Comparison of ENCODE assay signal across 8 cellular contexts in genomic region chr16:24748242-24748641, GRCh38. TPM values are rescaled to one million over a fixed set of nuclear protein-coding genes. Genes with fewer than 3 reads are reported as not detected.
DNase-seq lines count a peak whose midpoint lies in the region; ATAC-seq and TF ChIP-seq lines count a peak whose summit lies in the region.

No MANE protein-coding gene starts in this region.

- intact Hi-C loops in IMR-90 (cut with micrococcal nuclease) (no loop called here), MCF 10A (cut with micrococcal nuclease) (loop anchor here (1.0 kb wide), 1 partner anchor 47 kb away; no protein-coding TSS in a partner anchor)

- H3K9me1 ChIP-seq in IMR-90 (ENCODE audit: insufficient read depth, low read length), result peaks cover 19% of the 10 kb centered on the region

- peaks cover 25 to 85% of the 10 kb centered on the region in 2 experiments for H3K79me1 ChIP-seq in IMR-90 (ENCODE audit: low read depth in 1 of 2, low read length in 2 of 2)

- CTCF ChIA-PET in IMR-90 (lab: Yijun Ruan, JAX) (interaction anchor here (0.6 to 1.7 kb wide), 3 partner anchors 9 to 168 kb away, joined by 3 to 4 read pairs (median 3); no protein-coding TSS in a partner anchor), MCF 10A (lab: Yijun Ruan, JAX) (interaction anchor here (0.5 to 1.6 kb wide), 5 partner anchors 9 to 66 kb away, joined by 3 to 4 read pairs (median 4); no protein-coding TSS in a partner anchor)

- peaks cover 92% of the 10 kb centered on the region for H4K20me1 ChIP-seq in IMR-90 (ENCODE audit: insufficient read depth, low read length)

- H3K4me3 ChIP-seq in IMR-90 (ENCODE audit: insufficient read depth, low read depth, low read length) (no peak overlapping the region), lung (no peak overlapping the region)

- H3K36me3 ChIP-seq in IMR-90 (ENCODE audit: control insufficient read depth, insufficient read depth, low read length) (peaks cover 3% of the 10 kb centered on the region; the same call in 1 of the 2 replicates), lung (ENCODE audit: control insufficient read depth in 2 of 2, insufficient read depth in 2 of 2, low read length in 2 of 2) (peaks cover 0 to 2% of the 10 kb centered on the region in 2 donors)

- TF ChIP-seq POLR2A in IMR-90 (IDR thresholded peaks at IDR 0.05; ENCODE audit: low read depth, low read length), result no peak

- dilution Hi-C loops in IMR-90 (cut with HindIII; ENCODE audit: low sequenced_read_pairs, unreplicated experiment), result no loop called here

- H3K27me3 ChIP-seq in IMR-90 (ENCODE audit: control insufficient read depth, insufficient read depth, low read length), result no peaks in the 10 kb centered on the region
- H3K27me3 ChIP-seq in lung (ENCODE audit: control insufficient read depth, insufficient read depth), result no peaks in the 10 kb centered on the region

- peaks cover 24% of the 10 kb centered on the region for H3K36me3 Mint-ChIP-seq in MCF 10A (ENCODE audit: insufficient read depth, unreplicated experiment)

- H3K27ac ChIP-seq in IMR-90 (ENCODE audit: insufficient read depth, low read length) (no peak overlapping the region), lung (ENCODE audit: low read depth in 1 of 2, low read length in 1 of 2) (peak overlapping the region in 1 of 2 donors; percentile 77)

- POLR2A ChIA-PET in IMR-90 (lab: Charles Lee; ENCODE audit: unreplicated experiment) (no interaction called here), MCF 10A (lab: Yijun Ruan, JAX) (interaction anchor here (0.5 to 2.1 kb wide), 13 partner anchors 8 to 175 kb away, joined by 3 to 19 read pairs (median 4); partner anchors contain the start of gene TNRC6A)

- no peak overlapping the region for H4K5ac ChIP-seq in IMR-90 (ENCODE audit: low read depth, low read length)

- H3K4me1 Mint-ChIP-seq in MCF 10A (ENCODE audit: insufficient read depth, unreplicated experiment), result peaks cover 57% of the 10 kb centered on the region

- H4K91ac ChIP-seq in IMR-90 (ENCODE audit: insufficient read depth, low read depth, low read length), result no peak overlapping the region

- no peak overlapping the region for H4K8ac ChIP-seq in IMR-90 (ENCODE audit: low read depth in 2 of 2, low read length in 2 of 2)

- peak overlapping the region; percentile 21 for H3K4me3 Mint-ChIP-seq in MCF 10A (ENCODE audit: unreplicated experiment)

- peak overlapping the region; percentile 96 for H3K27ac Mint-ChIP-seq in MCF 10A (ENCODE audit: low read depth, unreplicated experiment)

- H2AK5ac ChIP-seq in IMR-90 (ENCODE audit: low read depth, low read length), result no peak overlapping the region

- H3K9me3 ChIP-seq in IMR-90 (ENCODE audit: control insufficient read depth, insufficient read depth, low read length), result no peaks in the 10 kb centered on the region
- H3K9me3 ChIP-seq in lung (ENCODE audit: control insufficient read depth in 2 of 2, insufficient read depth in 1 of 2, low read length in 1 of 2), result no peaks in the 10 kb centered on the region

- TF ChIP-seq RAD21 in IMR-90 (IDR thresholded peaks at IDR 0.05; ENCODE audit: low read length), result peak; percentile 24; the same call in 1 of the 2 replicates

- H2AFZ ChIP-seq in IMR-90 (replicated peaks; ENCODE audit: low read length, poor library complexity), result no peak overlapping the region

- DNase-seq in AG08395 (ENCODE audit: low spot score) (peak; percentile 91), IMR-90 (peak; percentile 97), MCF 10A (ENCODE audit: unreplicated experiment) (peak; percentile 90), lung (ENCODE audit: low spot score) (peak; percentile 45), GM19238 (ENCODE audit: insufficient read length, low spot score) (no peak)
- no peak for DNase-seq in activated effector memory CD4-positive, alpha-beta T cell treated with anti-CD3 and anti-CD28 coated beads, Interleukin-2, amount 50 U/mL, for 16 hours

- H2BK20ac ChIP-seq in IMR-90 (ENCODE audit: low read depth, low read length), result no peak overlapping the region

- TF ChIP-seq CTCF in IMR-90 (conservative IDR thresholded peaks at IDR 0.05; ENCODE audit: low read depth, low read length) (no peak), MCF 10A (IDR thresholded peaks at IDR 0.05; ENCODE audit: unreplicated experiment) (no peak), lung (IDR thresholded peaks at IDR 0.05; ENCODE audit: control extremely low read depth, extremely low read depth) (no peak)

- no peak overlapping the region for H3K18ac ChIP-seq in IMR-90 (ENCODE audit: low read depth, low read length)

- H3K4me1 ChIP-seq in IMR-90 (ENCODE audit: control insufficient read depth, insufficient read depth, low read length) (peaks cover 21% of the 10 kb centered on the region), lung (ENCODE audit: control insufficient read depth in 2 of 2, insufficient read depth in 2 of 2, low read length in 2 of 2) (peaks cover 18 to 62% of the 10 kb centered on the region in 2 donors)

- H3K9ac ChIP-seq in IMR-90 (ENCODE audit: low read depth, low read length), result no peak overlapping the region

- peak overlapping the region; percentile 9 for H2BK5ac ChIP-seq in IMR-90 (ENCODE audit: low read depth, low read length, poor library complexity, severe bottlenecking)

- WGBS in IMR-90 (ENCODE audit: extremely low coverage in 2 of 2, insufficient read length in 1 of 2), 2 experiments, result no CpG with 5 or more reads among the region's 2 CpGs
- 28 to 41% methylated on average over 2 of the region's 2 CpGs for WGBS in lung, 2 donors

- H2BK15ac ChIP-seq in IMR-90 (ENCODE audit: low read depth, low read length), result no peak overlapping the region

- no peak overlapping the region for H3K23ac ChIP-seq in IMR-90 (ENCODE audit: low read depth, low read length)

- ATAC-seq in IMR-90 (ENCODE audit: low read depth), result peak; percentile 95
- ATAC-seq in lung (ENCODE audit: insufficient read depth, low FRiP score), result peak; percentile 90
- ATAC-seq in HG02885 (IDR thresholded peaks at IDR 0.05; ENCODE audit: poor library complexity, unreplicated experiment), result no peak
- ATAC-seq in HG03521 (IDR thresholded peaks at IDR 0.05; ENCODE audit: unreplicated experiment), result no peak

- no peak overlapping the region for H2AK9ac ChIP-seq in IMR-90 (replicated peaks; ENCODE audit: low read depth, low read length, poor library complexity)

- no peaks in the 10 kb centered on the region for H3K27me3 Mint-ChIP-seq in MCF 10A (ENCODE audit: insufficient read depth, unreplicated experiment)

- H3K56ac ChIP-seq in IMR-90 (ENCODE audit: extremely low read depth, insufficient read depth, low read length), result no peak overlapping the region

- BruUV-seq in IMR-90 (replicated peaks; lab: Mats Ljungman, UMichigan), result no TSS peak
- BruUV-seq in MCF 10A (replicated peaks; lab: Mats Ljungman, UMichigan), result no TSS peak

- H3K14ac ChIP-seq in IMR-90 (replicated peaks; ENCODE audit: low read depth, low read length), result no peak overlapping the region

- in situ Hi-C loops in IMR-90 (cut with MboI; ENCODE audit: low sequenced_read_pairs), result no loop called here

- no peak overlapping the region for H2BK120ac ChIP-seq in IMR-90 (ENCODE audit: low read depth, low read length)

- H3K4me2 ChIP-seq in IMR-90 (ENCODE audit: low read depth, low read length), result peak overlapping the region; percentile 4; the same call in 1 of the 2 replicates

- H3K4ac ChIP-seq in IMR-90 (ENCODE audit: low read depth, low read length), result no peak overlapping the region

- H3K9me3 Mint-ChIP-seq in MCF 10A (ENCODE audit: unreplicated experiment), result no peaks in the 10 kb centered on the region

TF ChIP-seq in IMR-90, 13 proteins besides CTCF, POLR2A, EP300 and RAD21:
- peak; percentile 41; the same call in 1 of the 2 replicates for TF ChIP-seq CEBPB (IDR thresholded peaks at IDR 0.05; ENCODE audit: low read depth, low read length)
- peak; percentile 86 for TF ChIP-seq FOS (IDR thresholded peaks at IDR 0.05; ENCODE audit: low read depth, low read length)
- TF ChIP-seq CHD1 (IDR thresholded peaks at IDR 0.05; ENCODE audit: low read depth, low read length), result no peak
- peak; percentile 79 for TF ChIP-seq USF2 (IDR thresholded peaks at IDR 0.05; ENCODE audit: low read depth, low read length)
- TF ChIP-seq NFE2L2 (IDR thresholded peaks at IDR 0.05; ENCODE audit: low read depth, low read length), result 0 out of 2 replicates have a peak, but pooled peaks have one; percentile 14

RNA-seq across cellular contexts. Expression of gene TNRC6A, which starts 18.8 kb away (rescaled TPM):
- 32.4 and 36.9 TPM in 2 replicates for total RNA-seq in IMR-90 (2012; rRNA removed)
- 37.3 and 42.3 TPM in 2 replicates for polyA plus RNA-seq in IMR-90 (2012; rRNA removed)
- 15.0 and 15.5 TPM in 2 replicates for polyA plus RNA-seq in IMR-90 (2012; cell fraction: cytosol; rRNA removed)
- polyA plus RNA-seq in IMR-90 (2012; cell fraction: nucleus; rRNA removed; ENCODE audit: low replicate concordance), result 99.8 and 215 TPM in 2 replicates
- 41.6 and 50.3 TPM in 2 replicates for total RNA-seq in MCF 10A (2022)
- total RNA-seq in lung, result 10 to 100 TPM; 46.3 to 93.0 TPM
- polyA plus RNA-seq in lung, result 10 to 100 TPM; 10.3 to 13.2 TPM

Comparison
In these comparisons a context has a peak if more than half of its experiments do, and no peak if none do; other contexts are left out.
1. DNase-seq: peak in AG08395 (single experiment), IMR-90 (single experiment), MCF 10A (single experiment) and lung (single experiment); none in activated effector memory CD4-positive, alpha-beta T cell treated with anti-CD3 and anti-CD28 coated beads, Interleukin-2, amount 50 U/mL, for 16 hours (single experiment) and GM19238 (single experiment).
2. ATAC-seq: peak in IMR-90 (single experiment) and lung (single experiment); none in HG02885 (single experiment) and HG03521 (single experiment).